ENCODE assay signal across 9 cellular contexts in genomic region chr20:50645253-50646068, GRCh38. TPM values are rescaled to one million over a fixed set of nuclear protein-coding genes. Genes with fewer than 3 reads are reported as not detected.
A peak's percentile ranks its signal among the peaks of the same experiment; 100 is the strongest.
DNase-seq lines count a peak whose midpoint lies in the region; ATAC-seq and TF ChIP-seq lines count a peak whose summit lies in the region.
"Had no signal": no experiment of that assay in that cellular context is flagged by ENCODE, and none has a peak within 500 bp of the region (broad histone marks: within the 10 kb centered on the region; RNA-seq: fewer than 3 reads in every experiment).

No MANE protein-coding gene starts in this region.

- no peak for TF ChIP-seq CTCF in cardiac fibroblast (IDR thresholded peaks at IDR 0.05; ENCODE audit: low read depth, low read length)
- TF ChIP-seq CTCF in left lung (IDR thresholded peaks at IDR 0.05): no peak
- TF ChIP-seq CTCF in GM13977 (IDR thresholded peaks at IDR 0.05; ENCODE audit: extremely low read depth, insufficient read depth, missing control alignments): no peak

- H3K4me3 ChIP-seq in cardiac fibroblast (replicated peaks in 1 of 2; ENCODE audit: low read depth in 2 of 2, low read length in 2 of 2): no peak overlapping the region
- no peak overlapping the region for H3K4me3 ChIP-seq in left lung
- no peak overlapping the region for H3K4me3 ChIP-seq in urinary bladder (ENCODE audit: low read depth, low read length)

- 29% methylated on average over 23 of the region's 23 CpGs for WGBS in urinary bladder

- peaks cover 0 to 6% of the 10 kb centered on the region in 2 donors for H3K9me3 ChIP-seq in left lung

- DNase-seq in NCI-H2029 (lab: John Stamatoyannopoulos, UW) (peak; percentile 52), NCI-H2029 treated with DMSO at 0.1 percent for 48 hours (lab: John Stamatoyannopoulos, UW) (no peak), cardiac fibroblast (ENCODE audit: low read depth in 2 of 2) (peak; percentile 99), left lung (peak; percentile 67 to 92), GM13977 (ENCODE audit: low spot score) (no peak), NK-92 (lab: John Stamatoyannopoulos, UW; ENCODE audit: unreplicated experiment) (no peak)
- DNase-seq: activated B cell treated with CpG ODN at 0.5 μM for 24 hours had no signal

- H3K36me3 ChIP-seq in left lung (no peaks in the 10 kb centered on the region), urinary bladder (ENCODE audit: insufficient read depth) (no peaks in the 10 kb centered on the region)

- H3K27ac ChIP-seq in left lung (peak overlapping the region; percentile 33 to 57), urinary bladder (ENCODE audit: low read depth) (peak overlapping the region; percentile 48)

- H3K27me3 ChIP-seq in left lung: no peaks in the 10 kb centered on the region

- H3K4me1 ChIP-seq in left lung (peaks cover 0 to 21% of the 10 kb centered on the region in 2 donors), urinary bladder (ENCODE audit: insufficient read depth) (peaks cover 2% of the 10 kb centered on the region)

- intact Hi-C loops in left lung (cut with DNase I): no loop called here

- in situ Hi-C loops in GM13977 (cut with MboI; ENCODE audit: low pct_unique_long_range_greater_than_20kb, low sequenced_read_pairs, unreplicated experiment): no loop called here

- ATAC-seq in left lung (peak; percentile 87), GM21737 (IDR thresholded peaks at IDR 0.05; ENCODE audit: unreplicated experiment) (no peak)

RNA-seq across cellular contexts. Expression of gene RIPOR3, which starts 45.9 kb away (rescaled TPM):
- total RNA-seq in left lung: 1 to 10 TPM; 2.3 to 7.0 TPM
- 8.2 TPM for total RNA-seq in urinary bladder
- polyA plus RNA-seq in urinary bladder: 15.0 TPM
- total RNA-seq: activated B cell treated with CpG ODN at 0.5 μM for 24 hours had no signal

Comparison
In these comparisons a context has a peak if more than half of its experiments do, and no peak if none do; other contexts are left out.
1. DNase-seq: peak in NCI-H2029 (single experiment), cardiac fibroblast (2 of 2) and left lung (2 of 2); none in NCI-H2029 treated with DMSO at 0.1 percent for 48 hours (single experiment), GM13977 (single experiment) and NK-92 (single experiment).